13 cellular contexts compared by ENCODE assay signal in genomic region chr10:29063806-29064644, GRCh38.
DNase-seq lines count a peak whose midpoint lies in the region; TF ChIP-seq lines count a peak whose summit lies in the region.
"Had no signal": no experiment of that assay in that cellular context is flagged by ENCODE, and none has a peak within 500 bp of the region (broad histone marks: within the 10 kb centered on the region; RNA-seq: fewer than 3 reads in every experiment).

No MANE protein-coding gene starts in this region.

- peak; percentile 29 for DNase-seq in H4 (ENCODE audit: low spot score)
- DNase-seq in SK-N-MC (ENCODE audit: low read depth, low spot score) = peak; percentile 52
- peak; percentile 54 for DNase-seq in fibroblast of the aortic adventitia (ENCODE audit: low read depth)
- DNase-seq in retina = peak; percentile 34
- no peak for DNase-seq in activated T-cell treated with anti-CD3 and anti-CD28 coated beads, Interleukin-2, amount 50 U/mL, for 48 hours
- no peak for DNase-seq in NCI-H2029 (lab: John Stamatoyannopoulos, UW)
- no peak for DNase-seq in GM10248 (ENCODE audit: extremely low spot score)
- DNase-seq: activated CD8-positive, alpha-beta memory T cell treated with anti-CD3 and anti-CD28 coated beads, Interleukin-2, amount 10 ng/mL, durations not matched to agents 7 days and 5 days; activated naive CD8-positive, alpha-beta T cell treated with anti-CD3 and anti-CD28 coated beads, Interleukin-2, amount 10 ng/mL, durations not matched to agents 7 days and 5 days; foreskin melanocyte; NCI-H1436 treated with DMSO at 0.1 percent for 48 hours; NCI-H526; SHP77 treated with DMSO at 0.1 percent for 48 hours had no signal

- H3K36me3 ChIP-seq in SK-N-MC (ENCODE audit: insufficient read depth, low read length) = no peaks in the 10 kb centered on the region

- H3K4me3 ChIP-seq in SK-N-MC (peak overlapping the region; percentile 70), fibroblast of the aortic adventitia (ENCODE audit: low read depth, low read length) (no peak overlapping the region)

- peak overlapping the region; percentile 51 for H3K9ac ChIP-seq in SK-N-MC (ENCODE audit: insufficient read length)

- no peaks in the 10 kb centered on the region for H3K9me3 ChIP-seq in SK-N-MC (ENCODE audit: low read depth, low read length)

- peak overlapping the region; percentile 84 for H3K27ac ChIP-seq in SK-N-MC

- POLR2A ChIA-PET in GM10248 (lab: Yijun Ruan, JAX) = no interaction called here

- CTCF ChIA-PET in GM10248 (lab: Yijun Ruan, JAX) = interaction anchor here (0.9 kb wide), 1 partner anchor 9 kb away, joined by 3 read pairs; no protein-coding TSS in a partner anchor

- TF ChIP-seq CTCF in fibroblast of the aortic adventitia (IDR thresholded peaks at IDR 0.05; ENCODE audit: insufficient read depth, low read length) (peak; percentile 24), GM10248 (IDR thresholded peaks at IDR 0.05; ENCODE audit: control extremely low read depth, extremely low read depth, low read depth, missing control alignments) (no peak)

Comparison
In these comparisons a context has a peak if more than half of its experiments do, and no peak if none do; other contexts are left out.
1. DNase-seq: peak in H4 (single experiment), SK-N-MC (single experiment), fibroblast of the aortic adventitia (single experiment) and retina (single experiment); none in activated T-cell treated with anti-CD3 and anti-CD28 coated beads, Interleukin-2, amount 50 U/mL, for 48 hours (0 of 2), NCI-H2029 (single experiment) and GM10248 (single experiment).